20 cellular contexts compared by ENCODE assay signal in genomic region chr15:35443376-35443775, GRCh38.
"Had no signal": no experiment of that assay in that cellular context is flagged by ENCODE, and none has a peak within 500 bp of the region (broad histone marks: within the 10 kb centered on the region; RNA-seq: fewer than 3 reads in every experiment).

No MANE protein-coding gene starts in this region.

- H3K27ac ChIP-seq: gastroesophageal sphincter, hepatocyte, right atrium auricular region, testis, transverse colon had no signal

- ATAC-seq: activated naive CD4-positive, alpha-beta T cell treated with anti-CD3 and anti-CD28 coated beads, Interleukin-2, amount 50 U/mL, for 72 hours; activated T-cell treated with anti-CD3 and anti-CD28 coated beads, Interleukin-2, amount 50 U/mL, for 72 hours; gastroesophageal sphincter; naive thymus-derived CD8-positive, alpha-beta T cell; stimulated activated naive CD8-positive, alpha-beta T cell treated with anti-CD3 and anti-CD28 coated beads, Interleukin-15, Interleukin-2, amounts not matched to agents 100 U/mL and 50 U/mL, for 24 hours had no signal

- H3K27me3 ChIP-seq: gastroesophageal sphincter, hepatocyte, right atrium auricular region, testis, transverse colon had no signal

- H3K27me3 Mint-ChIP-seq: naive thymus-derived CD8-positive, alpha-beta T cell had no signal

- DNase-seq: activated CD4-positive, alpha-beta T cell treated with anti-CD3 and anti-CD28 coated beads for 4 hours; activated CD4-positive, alpha-beta T cell treated with anti-CD3 and anti-CD28 coated beads, Interleukin-2, amount 50 U/mL, for 4 hours; activated naive CD4-positive, alpha-beta T cell; activated T-cell treated with anti-CD3 and anti-CD28 coated beads for 4 hours; activated T-cell treated with anti-CD3 and anti-CD28 coated beads, Interleukin-2, amount 50 U/mL, for 72 hours; cortex of kidney; islet precursor cell; mammary epithelial cell; naive thymus-derived CD8-positive, alpha-beta T cell; stimulated activated CD4-positive, alpha-beta T cell treated with anti-CD3 and anti-CD28 coated beads, Interleukin-12 subunit alpha, Interleukin-12 subunit beta, amount 100 ng/mL, for 4 hours; stimulated activated CD4-positive, alpha-beta T cell treated with anti-CD3 and anti-CD28 coated beads, Interleukin-4, amount 100 ng/mL, for 1 hour; stimulated activated naive CD8-positive, alpha-beta T cell treated with anti-CD3 and anti-CD28 coated beads, Interleukin-15, Interleukin-2, amounts not matched to agents 100 U/mL and 50 U/mL, for 24 hours; T-helper 1 cell; testis; transverse colon had no signal

- H3K9me3 Mint-ChIP-seq: activated naive CD4-positive, alpha-beta T cell treated with anti-CD3 and anti-CD28 coated beads, Interleukin-2, amount 50 U/mL, for 72 hours; activated T-cell treated with anti-CD3 and anti-CD28 coated beads, Interleukin-2, amount 50 U/mL, for 72 hours had no signal

- H3K4me3 Mint-ChIP-seq: activated T-cell treated with anti-CD3 and anti-CD28 coated beads, Interleukin-2, amount 50 U/mL, for 72 hours; naive thymus-derived CD8-positive, alpha-beta T cell; T-helper 2 cell treated with Interferon-gamma antibody and Interleukin-4, amounts not matched to agents 5 μg/mL and 100 μg/mL, for 36 hours had no signal

- H3K4me3 ChIP-seq: gastroesophageal sphincter, hepatocyte, right atrium auricular region, testis, transverse colon had no signal

- H3K4me1 ChIP-seq: gastroesophageal sphincter, right atrium auricular region, testis had no signal

- H3K9me3 ChIP-seq: right atrium auricular region, testis, transverse colon had no signal

- H3K36me3 ChIP-seq: right atrium auricular region, transverse colon had no signal

- H3K27ac Mint-ChIP-seq: activated naive CD4-positive, alpha-beta T cell treated with anti-CD3 and anti-CD28 coated beads, Interleukin-2, amount 50 U/mL, for 72 hours; activated T-cell treated with anti-CD3 and anti-CD28 coated beads, Interleukin-2, amount 50 U/mL, for 72 hours; T-helper 2 cell treated with Interferon-gamma antibody and Interleukin-4, amounts not matched to agents 5 μg/mL and 100 μg/mL, for 36 hours had no signal

- H3K4me1 Mint-ChIP-seq: naive thymus-derived CD8-positive, alpha-beta T cell had no signal
